ENCODE assay signal across 14 cellular contexts in the genomic region with DNA sequence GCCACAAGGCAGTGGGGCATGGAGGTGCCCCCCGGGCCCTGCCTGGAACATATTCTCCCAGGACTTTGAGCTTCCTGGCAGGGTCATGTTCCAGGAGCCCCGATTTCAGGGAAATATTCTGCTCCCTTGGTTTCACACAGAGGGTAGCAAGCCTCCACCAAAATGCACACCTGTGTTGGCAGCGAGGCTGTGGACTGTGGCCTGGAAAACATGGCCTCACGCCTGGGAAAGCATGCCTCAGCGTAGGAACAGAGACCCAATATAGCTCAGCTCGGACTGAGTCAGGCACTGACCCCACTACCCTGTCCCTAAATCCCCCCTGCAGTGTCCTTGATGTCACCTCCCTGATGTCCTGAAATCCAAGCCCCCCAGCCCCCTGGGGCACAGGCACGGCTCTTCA.
"Had no signal": no experiment of that assay in that cellular context is flagged by ENCODE, and none has a peak within 500 bp of the region (broad histone marks: within the 10 kb centered on the region; RNA-seq: fewer than 3 reads in every experiment).

No MANE protein-coding gene starts in this region.

- DNase-seq: activated CD4-positive, alpha-beta T cell treated with anti-CD3 and anti-CD28 coated beads, Interleukin-2, amount 50 U/mL, for 4 hours; activated gamma-delta T cell; body of pancreas; effector CD4-positive, alpha-beta T cell; hippocampal formation; naive B cell; pancreas; sigmoid colon; spleen; stimulated activated CD4-positive, alpha-beta T cell treated with anti-CD3 and anti-CD28 coated beads, Interleukin-4, amount 100 ng/mL, for 4 hours; stimulated activated naive CD4-positive, alpha-beta T cell; trophoblast cell had no signal

- H3K4me1 ChIP-seq: body of pancreas, pancreas had no signal

- H3K27ac ChIP-seq: body of pancreas, pancreas, spleen had no signal

- ATAC-seq: activated naive CD4-positive, alpha-beta T cell treated with anti-CD3 and anti-CD28 coated beads, Interleukin-2, amount 50 U/mL, for 72 hours; body of pancreas; esophagus mucosa; pancreas had no signal

- H3K36me3 Mint-ChIP-seq: activated naive CD4-positive, alpha-beta T cell treated with anti-CD3 and anti-CD28 coated beads, Interleukin-2, amount 50 U/mL, for 72 hours had no signal

- H3K27ac Mint-ChIP-seq: activated naive CD4-positive, alpha-beta T cell treated with anti-CD3 and anti-CD28 coated beads, Interleukin-2, amount 50 U/mL, for 72 hours; naive B cell had no signal

- H3K36me3 ChIP-seq: pancreas, sigmoid colon, spleen had no signal

- H3K4me3 ChIP-seq: body of pancreas, pancreas, sigmoid colon, spleen had no signal

- H3K4me3 Mint-ChIP-seq: naive B cell had no signal

- H3K9me3 ChIP-seq: body of pancreas, pancreas, sigmoid colon had no signal

- H3K27me3 ChIP-seq: body of pancreas, pancreas, sigmoid colon, spleen had no signal
